ENCODE assay signal across 16 cellular contexts in genomic region chr6:20034408-20034769, GRCh38.
DNase-seq lines count a peak whose midpoint lies in the region; ATAC-seq and TF ChIP-seq lines count a peak whose summit lies in the region.
"Had no signal": no experiment of that assay in that cellular context is flagged by ENCODE, and none has a peak within 500 bp of the region (broad histone marks: within the 10 kb centered on the region; RNA-seq: fewer than 3 reads in every experiment).

No MANE protein-coding gene starts in this region.

- TF ChIP-seq CTCF in WERI-Rb-1 (IDR thresholded peaks at IDR 0.05; ENCODE audit: low read depth, low read length) (no peak), neural crest cell (conservative IDR thresholded peaks at IDR 0.05) (no peak)

- H3K9me3 Mint-ChIP-seq in neural crest cell = peaks cover 9% of the 10 kb centered on the region
- peaks cover 0 to 6% of the 10 kb centered on the region in 2 donors for H3K9me3 Mint-ChIP-seq in activated T-cell treated with anti-CD3 and anti-CD28 coated beads, Interleukin-2, amount 50 U/mL, for 72 hours

- H3K4me3 ChIP-seq in WERI-Rb-1 (ENCODE audit: low read depth, low read length) = no peak overlapping the region

- peaks cover 36% of the 10 kb centered on the region for H3K4me1 Mint-ChIP-seq in neural crest cell
- H3K4me1 Mint-ChIP-seq in activated T-cell treated with anti-CD3 and anti-CD28 coated beads, Interleukin-2, amount 50 U/mL, for 72 hours (ENCODE audit: low read depth) = no peaks in the 10 kb centered on the region

- H3K27ac Mint-ChIP-seq in neural crest cell (ENCODE audit: unreplicated experiment) = peak overlapping the region; percentile 35
- H3K27ac Mint-ChIP-seq in activated T-cell treated with anti-CD3 and anti-CD28 coated beads, Interleukin-2, amount 50 U/mL, for 72 hours = no peak overlapping the region
- H3K27ac Mint-ChIP-seq: CD14-positive monocyte had no signal

- ATAC-seq in HG03039 (IDR thresholded peaks at IDR 0.05; ENCODE audit: unreplicated experiment) = no peak
- no peak for ATAC-seq in activated T-cell treated with anti-CD3 and anti-CD28 coated beads, Interleukin-2, amount 50 U/mL, for 72 hours (replicated peaks in 1 of 2)
- ATAC-seq: Panc1, Right ventricle myocardium inferior had no signal

- H3K27me3 ChIP-seq in WERI-Rb-1 (ENCODE audit: insufficient read depth, low read depth, severe bottlenecking) = no peaks in the 10 kb centered on the region

- no peaks in the 10 kb centered on the region for H3K36me3 Mint-ChIP-seq in neural crest cell (ENCODE audit: low read depth)
- peaks cover 0 to 2% of the 10 kb centered on the region in 2 donors for H3K36me3 Mint-ChIP-seq in activated T-cell treated with anti-CD3 and anti-CD28 coated beads, Interleukin-2, amount 50 U/mL, for 72 hours (ENCODE audit: insufficient read depth in 2 of 2)
- H3K36me3 Mint-ChIP-seq: CD14-positive monocyte had no signal

- H3K9me3 ChIP-seq in WERI-Rb-1 (ENCODE audit: severe bottlenecking) = peaks cover 5% of the 10 kb centered on the region
- H3K9me3 ChIP-seq: Caco-2 had no signal

- DNase-seq in GF-D8 (lab: John Stamatoyannopoulos, UW) (peak; percentile 32), NCI-H146 treated with DMSO at 0.1 percent for 48 hours (lab: John Stamatoyannopoulos, UW; ENCODE audit: unreplicated experiment) (peak; percentile 99), WERI-Rb-1 (no peak), neural crest cell (ENCODE audit: low read depth, low spot score) (no peak)
- no peak for DNase-seq in activated T-cell treated with anti-CD3 and anti-CD28 coated beads, Interleukin-2, amount 50 U/mL, for 72 hours
- no peak for DNase-seq in activated T-cell treated with anti-CD3 and anti-CD28 coated beads, Interleukin-2, amount 50 U/mL, for 1 hour
- DNase-seq: ACHN, AML-193, Caco-2, NCI-H1048, NCI-H187 had no signal

- no peaks in the 10 kb centered on the region for H3K36me3 ChIP-seq in WERI-Rb-1

- no peaks in the 10 kb centered on the region for H3K27me3 Mint-ChIP-seq in neural crest cell (ENCODE audit: low read depth)
- H3K27me3 Mint-ChIP-seq in activated T-cell treated with anti-CD3 and anti-CD28 coated beads, Interleukin-2, amount 50 U/mL, for 72 hours (ENCODE audit: low read depth) = peaks cover 30% of the 10 kb centered on the region

- H3K4me3 Mint-ChIP-seq in neural crest cell = no peak overlapping the region
- H3K4me3 Mint-ChIP-seq in activated T-cell treated with anti-CD3 and anti-CD28 coated beads, Interleukin-2, amount 50 U/mL, for 72 hours = no peak overlapping the region
- H3K4me3 Mint-ChIP-seq: CD14-positive monocyte had no signal

- H3K27ac ChIP-seq in WERI-Rb-1 = peak overlapping the region; percentile 38; the same call in 1 of the 2 replicates
- H3K27ac ChIP-seq: KMS-11 had no signal

Comparison
In these comparisons a context has a peak if more than half of its experiments do, and no peak if none do; other contexts are left out.
1. DNase-seq: peak in GF-D8 (single experiment) and NCI-H146 treated with DMSO at 0.1 percent for 48 hours (single experiment); none in WERI-Rb-1 (single experiment), neural crest cell (single experiment), activated T-cell treated with anti-CD3 and anti-CD28 coated beads, Interleukin-2, amount 50 U/mL, for 72 hours (0 of 2) and activated T-cell treated with anti-CD3 and anti-CD28 coated beads, Interleukin-2, amount 50 U/mL, for 1 hour (single experiment).